ENCODE assay signal across 13 cellular contexts in genomic region chr3:46297658-46298423, GRCh38. TPM values are rescaled to one million over a fixed set of nuclear protein-coding genes. Genes with fewer than 3 reads are reported as not detected.
DNase-seq lines count a peak whose midpoint lies in the region; ATAC-seq and TF ChIP-seq lines count a peak whose summit lies in the region.
"Had no signal": no experiment of that assay in that cellular context is flagged by ENCODE, and none has a peak within 500 bp of the region (broad histone marks: within the 10 kb centered on the region; RNA-seq: fewer than 3 reads in every experiment).

No MANE protein-coding gene starts in this region.

- no peak overlapping the region for H3K18ac ChIP-seq in H9 (ENCODE audit: insufficient read length, low read depth, low read length)

- DNase-seq in CD4-positive, alpha-beta T cell, result no peak
- DNase-seq in H9 (no peak), T-helper 17 cell (no peak), left colon (peak; percentile 13 to 37), NCI-H1105 (lab: John Stamatoyannopoulos, UW) (no peak)
- DNase-seq: activated CD4-positive, alpha-beta T cell treated with anti-CD3 and anti-CD28 coated beads for 4 hours; brain microvascular endothelial cell; DMS79 treated with DMSO at 0.1 percent for 48 hours had no signal

- H3K23ac ChIP-seq in H9 (ENCODE audit: insufficient read length, low read depth, low read length), result no peak overlapping the region

- no peak overlapping the region for H3K9ac ChIP-seq in H9 (ENCODE audit: extremely low read depth, insufficient read length, low read length)

- no peaks in the 10 kb centered on the region for H3K27me3 Mint-ChIP-seq in CD4-positive, alpha-beta T cell
- H3K27me3 Mint-ChIP-seq in H9 (ENCODE audit: low read depth) (peaks cover 6% of the 10 kb centered on the region), T-helper 17 cell (no peaks in the 10 kb centered on the region)

- H3K14ac ChIP-seq in H9 (ENCODE audit: insufficient read depth, low read length), result 0 out of 2 replicates have a peak overlapping the region, but pooled peaks have one; percentile 21

- H3K4me1 ChIP-seq in H9 (ENCODE audit: insufficient read depth, low read length), result no peaks in the 10 kb centered on the region

- H3K4me2 ChIP-seq in H9 (ENCODE audit: insufficient read depth, insufficient read length, low read length), result no peak overlapping the region

- no peaks in the 10 kb centered on the region for H3K9me3 Mint-ChIP-seq in CD4-positive, alpha-beta T cell
- no peaks in the 10 kb centered on the region for H3K9me3 Mint-ChIP-seq in H9
- H3K9me3 Mint-ChIP-seq: mesothelial cell of epicardium had no signal

- H2BK12ac ChIP-seq in H9 (ENCODE audit: insufficient read length, low read depth, low read length), result no peak overlapping the region

- no peak overlapping the region for H3K27ac ChIP-seq in CD4-positive, alpha-beta T cell (ENCODE audit: low read depth, low read length)
- H3K27ac ChIP-seq in H9 (ENCODE audit: insufficient read length, low read depth, low read length), result no peak overlapping the region
- H3K27ac ChIP-seq: brain microvascular endothelial cell had no signal

- H3K4me3 Mint-ChIP-seq in CD4-positive, alpha-beta T cell, result no peak overlapping the region
- H3K4me3 Mint-ChIP-seq in H9, result no peak overlapping the region
- peak overlapping the region; percentile 62 for H3K4me3 Mint-ChIP-seq in T-helper 17 cell
- H3K4me3 Mint-ChIP-seq: mesothelial cell of epicardium had no signal

- H3K56ac ChIP-seq in H9 (ENCODE audit: insufficient read length, low read depth, low read length), result no peak overlapping the region

- no peak overlapping the region for H2BK5ac ChIP-seq in H9 (ENCODE audit: insufficient read length, low read length)

- H3K4ac ChIP-seq in H9 (ENCODE audit: low read depth, low read length), result no peak overlapping the region

- CTCF ChIA-PET in CD4-positive, alpha-beta T cell (lab: Charles Lee), result interaction anchor here (1.3 to 1.8 kb wide), 2 partner anchors 21 to 71 kb away, joined by 6 to 7 read pairs; no protein-coding TSS in a partner anchor

- POLR2A ChIA-PET in CD4-positive, alpha-beta T cell (lab: Charles Lee), result interaction anchor here (3.4 kb wide), 1 partner anchor 13 kb away, joined by 12 read pairs; no protein-coding TSS in a partner anchor

- no peaks in the 10 kb centered on the region for H3K9me3 ChIP-seq in CD4-positive, alpha-beta T cell (ENCODE audit: control insufficient read depth, low read length)
- H3K9me3 ChIP-seq in H9 (ENCODE audit: control insufficient read depth, low read depth, low read length) (no peaks in the 10 kb centered on the region), T-helper 17 cell (ENCODE audit: control insufficient read depth, low read length, poor library complexity, severe bottlenecking) (no peaks in the 10 kb centered on the region)

- no peak overlapping the region for H2BK20ac ChIP-seq in H9 (ENCODE audit: low read depth, low read length, poor library complexity, severe bottlenecking)

- H3K27me3 ChIP-seq in CD4-positive, alpha-beta T cell (ENCODE audit: control insufficient read depth, insufficient read depth, low read length), result no peaks in the 10 kb centered on the region
- H3K27me3 ChIP-seq in H9 (ENCODE audit: insufficient read depth, low read length), result no peaks in the 10 kb centered on the region

- no peak overlapping the region for H2BK15ac ChIP-seq in H9 (ENCODE audit: low read depth, low read length)

- no peaks in the 10 kb centered on the region for H3K23me2 ChIP-seq in H9 (ENCODE audit: insufficient read length, low read depth, low read length, poor library complexity, severe bottlenecking)

- no peak overlapping the region for H2AFZ ChIP-seq in H9 (ENCODE audit: low read length)

- H4K8ac ChIP-seq in H9 (replicated peaks; ENCODE audit: insufficient read length, low read depth, low read length), result no peak overlapping the region

- H2AK5ac ChIP-seq in H9 (ENCODE audit: insufficient read length, low read length), result no peak overlapping the region

- intact Hi-C loops in CD4-positive, alpha-beta T cell (cut with DNase I, micrococcal nuclease), result no loop called here
- intact Hi-C loops in left colon (cut with DNase I, micrococcal nuclease), result no loop called here

- H3T11ph ChIP-seq in H9 (ENCODE audit: low read length), result no peak overlapping the region

- no peak overlapping the region for H2BK120ac ChIP-seq in H9 (ENCODE audit: low read depth, low read length, poor library complexity, severe bottlenecking)

- H4K5ac ChIP-seq in H9 (ENCODE audit: insufficient read length, low read depth, low read length), result no peak overlapping the region

- H4K20me1 ChIP-seq in H9 (ENCODE audit: control insufficient read depth, insufficient read depth, insufficient read length), result no peaks in the 10 kb centered on the region

- peak overlapping the region; percentile 43 for H3K27ac Mint-ChIP-seq in CD4-positive, alpha-beta T cell
- no peak overlapping the region for H3K27ac Mint-ChIP-seq in H9
- peak overlapping the region; percentile 89 for H3K27ac Mint-ChIP-seq in T-helper 17 cell
- H3K27ac Mint-ChIP-seq: mesothelial cell of epicardium had no signal

- TF ChIP-seq CTCF in CD4-positive, alpha-beta T cell (IDR thresholded peaks at IDR 0.05), result no peak
- no peak for TF ChIP-seq CTCF in H9 (conservative IDR thresholded peaks at IDR 0.05)

- WGBS in H9 (ENCODE audit: extremely low coverage, insufficient read length, low lambda C conversion rate), result no CpG with 5 or more reads among the region's 9 CpGs

- H3K79me1 ChIP-seq in H9 (ENCODE audit: insufficient read depth, low read depth, low read length, poor library complexity, severe bottlenecking), result no peaks in the 10 kb centered on the region

- H4K91ac ChIP-seq in H9 (ENCODE audit: insufficient read length, low read depth, low read length), result no peak overlapping the region

- H3K36me3 Mint-ChIP-seq in CD4-positive, alpha-beta T cell (ENCODE audit: low read depth), result no peaks in the 10 kb centered on the region
- H3K36me3 Mint-ChIP-seq in H9 (ENCODE audit: insufficient read depth in 1 of 3, low read depth in 3 of 3) (no peaks in the 10 kb centered on the region), T-helper 17 cell (ENCODE audit: low read depth) (no peaks in the 10 kb centered on the region)
- H3K36me3 Mint-ChIP-seq: mesothelial cell of epicardium had no signal

- ATAC-seq in CD4-positive, alpha-beta T cell (ENCODE audit: poor library complexity), result no peak
- ATAC-seq in T-helper 17 cell (no peak), left colon (no peak), GM18520 (IDR thresholded peaks at IDR 0.05; ENCODE audit: unreplicated experiment) (no peak), HG03457 (IDR thresholded peaks at IDR 0.05; ENCODE audit: unreplicated experiment) (no peak), HG03196 (IDR thresholded peaks at IDR 0.05; ENCODE audit: unreplicated experiment) (no peak)

- peaks cover 80% of the 10 kb centered on the region for H3K4me1 Mint-ChIP-seq in CD4-positive, alpha-beta T cell (ENCODE audit: low read depth)
- no peaks in the 10 kb centered on the region for H3K4me1 Mint-ChIP-seq in H9
- H3K4me1 Mint-ChIP-seq in T-helper 17 cell, result peaks cover 69% of the 10 kb centered on the region
- H3K4me1 Mint-ChIP-seq: mesothelial cell of epicardium had no signal

- H3K79me2 ChIP-seq in H9 (ENCODE audit: insufficient read depth, low read length), result no peaks in the 10 kb centered on the region

RNA-seq across cellular contexts. Expression of gene CCR3, which starts 55.6 kb away (rescaled TPM):
- total RNA-seq in CD4-positive, alpha-beta T cell, result not detected
- total RNA-seq in H9 (2021) (not detected in 2 replicates), T-helper 17 cell (under 1 TPM; 0.23 to 0.37 TPM), left colon (under 1 TPM in 1 of 2 donors, not detected in 1; 0.28 TPM)
- total RNA-seq: mesothelial cell of epicardium, subcutaneous adipose tissue had no signal

RNA-seq across cellular contexts. Expression of gene CCR2, which starts 56.1 kb away (rescaled TPM):
- 1 to 10 TPM in 1 of 2 experiments, under 1 TPM in 1; 0.99 to 1.0 TPM for total RNA-seq in CD4-positive, alpha-beta T cell
- total RNA-seq in H9 (2021) (not detected in 2 replicates), T-helper 17 cell (10 to 100 TPM; 12.4 to 14.2 TPM), left colon (1 to 10 TPM in 1 of 2 donors, under 1 TPM in 1; 0.37 to 3.7 TPM)
- total RNA-seq: mesothelial cell of epicardium had no signal

Comparison
In these comparisons a context has a peak if more than half of its experiments do, and no peak if none do; other contexts are left out.
1. DNase-seq: peak in left colon (2 of 2); none in CD4-positive, alpha-beta T cell (0 of 10), H9 (single experiment), T-helper 17 cell (0 of 3) and NCI-H1105 (single experiment).
2. H3K27ac Mint-ChIP-seq: peak in CD4-positive, alpha-beta T cell (single experiment) and T-helper 17 cell (single experiment); none in H9 (0 of 3).